Comparison of ENCODE assay signal across 20 cellular contexts in the genomic region with DNA sequence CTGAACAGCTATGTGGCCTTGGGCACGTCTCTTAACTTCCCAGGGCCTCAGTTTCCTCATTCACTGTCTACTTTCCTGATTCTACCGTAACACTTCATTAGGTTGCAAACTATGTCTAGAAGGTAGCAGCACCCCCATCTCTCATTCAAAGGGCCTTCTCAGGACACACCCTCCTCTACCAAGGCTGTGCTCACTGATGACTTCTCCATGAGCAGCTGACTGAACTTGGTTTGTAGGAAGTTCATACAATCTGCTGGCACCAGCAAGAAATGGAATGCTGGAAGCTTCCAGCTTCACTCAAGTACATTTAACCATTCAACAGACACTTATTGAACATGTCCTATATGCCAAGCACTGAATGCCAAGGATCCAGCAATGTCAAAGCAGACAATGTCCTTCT.
DNase-seq lines count a peak whose midpoint lies in the region; ATAC-seq, FAIRE-seq and TF ChIP-seq lines count a peak whose summit lies in the region.
"Had no signal": no experiment of that assay in that cellular context is flagged by ENCODE, and none has a peak within 500 bp of the region (broad histone marks: within the 10 kb centered on the region; RNA-seq: fewer than 3 reads in every experiment).

No MANE protein-coding gene starts in this region.

- RAD21 ChIA-PET in HCT116 (lab: Charles Lee; ENCODE audit: low non-redundant PET in 1 of 2, low total read pairs in 2 of 2, uncharacterized antibody in 2 of 2, unreplicated experiment in 2 of 2): no interaction called here

- H3K27ac Mint-ChIP-seq in astrocyte (ENCODE audit: unreplicated experiment): peak overlapping the region; percentile 94
- H3K27ac Mint-ChIP-seq: activated CD4-positive, alpha-beta memory T cell treated with anti-CD3 and anti-CD28 coated beads, Interleukin-2, amount 10 ng/mL, durations not matched to agents 7 days and 5 days; activated naive CD4-positive, alpha-beta T cell treated with anti-CD3 and anti-CD28 coated beads, Interleukin-2, amount 50 U/mL, for 24 hours; CD8-positive, alpha-beta T cell; stimulated activated naive B cell treated with anti-CD40 and anti-IgM and Interleukin-4, amounts not matched to agents 10 μg/mL and 1 μg/mL and 100 μg/mL, for 72 hours had no signal

- H3K79me2 ChIP-seq in HCT116 (ENCODE audit: insufficient read depth, low read length): no peaks in the 10 kb centered on the region
- no peaks in the 10 kb centered on the region for H3K79me2 ChIP-seq in astrocyte (ENCODE audit: insufficient read depth, low read length)
- H3K79me2 ChIP-seq in keratinocyte (ENCODE audit: control insufficient read depth, insufficient read depth, low read length): no peaks in the 10 kb centered on the region

- H4K20me1 ChIP-seq in HCT116 (ENCODE audit: insufficient read depth): no peaks in the 10 kb centered on the region
- H4K20me1 ChIP-seq in astrocyte (ENCODE audit: insufficient read depth, low read length): no peaks in the 10 kb centered on the region
- H4K20me1 ChIP-seq in keratinocyte (ENCODE audit: control insufficient read depth, extremely low read depth, insufficient read depth, low read length): no peaks in the 10 kb centered on the region

- DNase-seq in A549 (ENCODE audit: low read depth in 1 of 2, low spot score in 1 of 2) (no peak), HCT116 (ENCODE audit: low read depth, low spot score) (no peak), astrocyte (ENCODE audit: low read depth) (no peak), keratinocyte (ENCODE audit: low read depth, low spot score) (no peak), activated gamma-delta T cell treated with Interleukin-2 at 50 U/mL for 16 hours (no peak), adrenal gland (no peak), T1000 (lab: John Stamatoyannopoulos, UW) (no peak)
- DNase-seq: activated CD4-positive, alpha-beta memory T cell treated with anti-CD3 and anti-CD28 coated beads, Interleukin-2, amount 10 ng/mL, durations not matched to agents 7 days and 5 days; activated T-cell treated with anti-CD3 and anti-CD28 coated beads, Interleukin-2, amount 50 U/mL, for 4 hours; CD8-positive, alpha-beta T cell; mesendoderm; NCI-H1417 treated with DMSO at 0.1 percent for 48 hours; NCI-H2171; NCI-H774; stimulated activated CD4-positive, alpha-beta T cell treated with anti-CD3 and anti-CD28 coated beads, Interleukin-15, amount 100 ng/mL, for 24 hours; stimulated activated naive B cell treated with anti-CD40 and anti-IgM and Interleukin-4, amounts not matched to agents 10 μg/mL and 1 μg/mL and 100 μg/mL, for 72 hours; upper lobe of left lung had no signal

- intact Hi-C loops in HCT116 (cut with micrococcal nuclease): no loop called here
- intact Hi-C loops in adrenal gland (cut with DNase I): no loop called here

- H2AFZ ChIP-seq in HCT116 (ENCODE audit: low read depth, low read length, poor library complexity, severe bottlenecking): peak overlapping the region; percentile 13
- H2AFZ ChIP-seq in astrocyte (ENCODE audit: low read depth, low read length): no peak overlapping the region
- H2AFZ ChIP-seq in keratinocyte (ENCODE audit: control insufficient read depth, low read length): no peak overlapping the region

- TF ChIP-seq POLR2A in A549 (IDR thresholded peaks at IDR 0.05; ENCODE audit: low read length) (no peak), HCT116 (IDR thresholded peaks at IDR 0.05; ENCODE audit: borderline replicate concordance, extremely low read depth, insufficient read depth, insufficient read length) (no peak), adrenal gland (IDR thresholded peaks at IDR 0.05) (no peak)

- H3K4me1 ChIP-seq in A549 (peaks cover 33% of the 10 kb centered on the region), HCT116 (ENCODE audit: control insufficient read depth in 1 of 2, insufficient read depth in 2 of 2, low read length in 2 of 2) (peaks cover 11 to 16% of the 10 kb centered on the region in 2 experiments), astrocyte (ENCODE audit: insufficient read depth, low read length) (peaks cover 33% of the 10 kb centered on the region), keratinocyte (ENCODE audit: control insufficient read depth, extremely low read depth, insufficient read depth, low read length) (peaks cover 6% of the 10 kb centered on the region), adrenal gland (replicated peaks in 1 of 2) (peaks cover 0 to 9% of the 10 kb centered on the region in 2 donors)
- H3K4me1 ChIP-seq: upper lobe of left lung had no signal

- dilution Hi-C loops in keratinocyte (cut with MboI; ENCODE audit: extremely low pct_ligation_motif_present, low sequenced_read_pairs): no loop called here

- H3K27ac ChIP-seq in A549: peak overlapping the region; percentile 33 to 77; a peak in 4 of 6 replicates
- no peak overlapping the region for H3K27ac ChIP-seq in HCT116 (ENCODE audit: low read depth, low read length)
- peak overlapping the region; percentile 99 for H3K27ac ChIP-seq in astrocyte (ENCODE audit: low read depth, low read length)
- H3K27ac ChIP-seq in keratinocyte (ENCODE audit: control insufficient read depth, insufficient read depth, low read length): no peak overlapping the region
- H3K27ac ChIP-seq in adrenal gland: no peak overlapping the region
- H3K27ac ChIP-seq: upper lobe of left lung had no signal

- no peaks in the 10 kb centered on the region for H3K9me2 ChIP-seq in HCT116 (ENCODE audit: insufficient read depth)

- POLR2A ChIA-PET in A549 (lab: Yijun Ruan, JAX): no interaction called here
- POLR2A ChIA-PET in HCT116 (lab: Charles Lee): no interaction called here

- 85% methylated on average over 2 of the region's 2 CpGs for WGBS in A549 (ENCODE audit: missing lambda C conversion rate)
- 89 to 98% (median 93%) methylated on average over 2 of the region's 2 CpGs for WGBS in adrenal gland, 4 donors

- H3K4me3 Mint-ChIP-seq in astrocyte (ENCODE audit: unreplicated experiment): no peak overlapping the region
- H3K4me3 Mint-ChIP-seq: activated CD4-positive, alpha-beta memory T cell treated with anti-CD3 and anti-CD28 coated beads, Interleukin-2, amount 10 ng/mL, durations not matched to agents 7 days and 5 days; activated naive CD4-positive, alpha-beta T cell treated with anti-CD3 and anti-CD28 coated beads, Interleukin-2, amount 50 U/mL, for 24 hours; activated T-cell treated with anti-CD3 and anti-CD28 coated beads, Interleukin-2, amount 50 U/mL, for 4 hours; CD8-positive, alpha-beta T cell; stimulated activated naive B cell treated with anti-CD40 and anti-IgM and Interleukin-4, amounts not matched to agents 10 μg/mL and 1 μg/mL and 100 μg/mL, for 72 hours had no signal

- H3K4me2 ChIP-seq in A549 (peak overlapping the region; percentile 35; the same call in 1 of the 3 replicates), HCT116 (ENCODE audit: low read length) (peak overlapping the region; percentile 58; the same call in 1 of the 2 replicates), astrocyte (ENCODE audit: low read length) (peak overlapping the region; percentile 64), keratinocyte (ENCODE audit: control insufficient read depth, extremely low read depth, insufficient read depth, low read depth, low read length) (no peak overlapping the region)

- no peaks in the 10 kb centered on the region for H3K27me3 Mint-ChIP-seq in astrocyte (ENCODE audit: low read depth, unreplicated experiment)
- H3K27me3 Mint-ChIP-seq: activated CD4-positive, alpha-beta memory T cell treated with anti-CD3 and anti-CD28 coated beads, Interleukin-2, amount 10 ng/mL, durations not matched to agents 7 days and 5 days had no signal

- no peak for ATAC-seq in A549
- peak; percentile 38; the same call in 1 of the 2 replicates for ATAC-seq in HCT116
- no peak for ATAC-seq in GM19023 (IDR thresholded peaks at IDR 0.05; ENCODE audit: unreplicated experiment)
- ATAC-seq: activated T-cell treated with anti-CD3 and anti-CD28 coated beads, Interleukin-2, amount 50 U/mL, for 4 hours; CD8-positive, alpha-beta T cell had no signal

- FAIRE-seq in A549 (lab: Jason Lieb, UNC): no peak
- FAIRE-seq in astrocyte (lab: Jason Lieb, UNC): peak; percentile 65
- peak; percentile 26 for FAIRE-seq in keratinocyte (lab: Jason Lieb, UNC)
- FAIRE-seq: islet of Langerhans had no signal

- H3K9ac ChIP-seq in HCT116 (ENCODE audit: low read length): no peak overlapping the region
- H3K9ac ChIP-seq in astrocyte (ENCODE audit: low read length): peak overlapping the region; percentile 73
- H3K9ac ChIP-seq in keratinocyte (ENCODE audit: control insufficient read depth, extremely low read depth, insufficient read depth, low read length): no peak overlapping the region

- no peak for TF ChIP-seq RAD21 in A549 (conservative IDR thresholded peaks at IDR 0.05 in 1 of 2, IDR thresholded peaks at IDR 0.05 in 1 of 2)
- no peak for TF ChIP-seq RAD21 in HCT116 (IDR thresholded peaks at IDR 0.05; ENCODE audit: low read depth)

- H3K4me3 ChIP-seq in A549: no peak overlapping the region
- H3K4me3 ChIP-seq in HCT116 (replicated peaks in 1 of 2; ENCODE audit: low read depth in 1 of 2, low read length in 2 of 2): no peak overlapping the region
- no peak overlapping the region for H3K4me3 ChIP-seq in astrocyte (ENCODE audit: insufficient read depth, low read depth, low read length)
- no peak overlapping the region for H3K4me3 ChIP-seq in keratinocyte (ENCODE audit: control insufficient read depth in 2 of 3, extremely low read depth in 1 of 3, insufficient read depth in 2 of 3, low read depth in 1 of 3, low read length in 3 of 3)
- H3K4me3 ChIP-seq in adrenal gland: no peak overlapping the region
- H3K4me3 ChIP-seq: upper lobe of left lung had no signal

- no TSS peak for BruUV-seq in HCT116 (replicated peaks; lab: Mats Ljungman, UMichigan)

- H3K4me1 Mint-ChIP-seq in astrocyte (ENCODE audit: low read depth, unreplicated experiment): peaks cover 44% of the 10 kb centered on the region
- H3K4me1 Mint-ChIP-seq: activated CD4-positive, alpha-beta memory T cell treated with anti-CD3 and anti-CD28 coated beads, Interleukin-2, amount 10 ng/mL, durations not matched to agents 7 days and 5 days; activated naive CD4-positive, alpha-beta T cell treated with anti-CD3 and anti-CD28 coated beads, Interleukin-2, amount 50 U/mL, for 24 hours had no signal

- H3K27me3 ChIP-seq in HCT116 (ENCODE audit: insufficient read depth, low read length): no peaks in the 10 kb centered on the region
- no peaks in the 10 kb centered on the region for H3K27me3 ChIP-seq in astrocyte (ENCODE audit: insufficient read depth, low read length)
- no peaks in the 10 kb centered on the region for H3K27me3 ChIP-seq in keratinocyte (ENCODE audit: control insufficient read depth, extremely low read depth, insufficient read depth, low read length)
- no peaks in the 10 kb centered on the region for H3K27me3 ChIP-seq in adrenal gland
- H3K27me3 ChIP-seq: upper lobe of left lung had no signal

- H3K9me1 ChIP-seq in keratinocyte (ENCODE audit: control insufficient read depth, extremely low read depth, insufficient read depth, low read length): no peaks in the 10 kb centered on the region

- CTCF ChIA-PET in A549 (lab: Yijun Ruan, JAX) (no interaction called here), HCT116 (lab: Charles Lee) (no interaction called here)

- H3K36me3 Mint-ChIP-seq in astrocyte (ENCODE audit: low read depth, unreplicated experiment): peaks cover 2% of the 10 kb centered on the region
- H3K36me3 Mint-ChIP-seq: activated naive CD4-positive, alpha-beta T cell treated with anti-CD3 and anti-CD28 coated beads, Interleukin-2, amount 50 U/mL, for 24 hours; CD8-positive, alpha-beta T cell had no signal

- peaks cover 12% of the 10 kb centered on the region for H3K9me3 Mint-ChIP-seq in astrocyte (ENCODE audit: unreplicated experiment)

- H3K9me3 ChIP-seq in A549 (peaks cover 15% of the 10 kb centered on the region; the same call in 2 of the 3 replicates), HCT116 (ENCODE audit: control insufficient read depth in 1 of 2, insufficient read depth in 1 of 2, low read depth in 1 of 2, low read length in 2 of 2) (no peaks in the 10 kb centered on the region), astrocyte (ENCODE audit: insufficient read depth, low read depth, low read length) (no peaks in the 10 kb centered on the region), keratinocyte (ENCODE audit: control insufficient read depth, low read depth, low read length) (no peaks in the 10 kb centered on the region), adrenal gland (replicated peaks in 1 of 3) (peaks cover 0 to 6% (median 0%) of the 10 kb centered on the region in 3 donors)

- no peak for TF ChIP-seq EP300 in A549 (IDR thresholded peaks at IDR 0.05)

- H3K36me3 ChIP-seq in HCT116 (ENCODE audit: control insufficient read depth in 1 of 2, insufficient read depth in 2 of 2, low read length in 2 of 2) (no peaks in the 10 kb centered on the region), astrocyte (ENCODE audit: insufficient read depth, low read length) (no peaks in the 10 kb centered on the region), keratinocyte (ENCODE audit: control insufficient read depth in 2 of 2, extremely low read depth in 1 of 2, insufficient read depth in 2 of 2, low read length in 2 of 2) (no peaks in the 10 kb centered on the region), adrenal gland (replicated peaks in 1 of 2) (no peaks in the 10 kb centered on the region)
- H3K36me3 ChIP-seq: upper lobe of left lung had no signal

- TF ChIP-seq CTCF in A549 (IDR thresholded peaks at IDR 0.05): no peak
- no peak for TF ChIP-seq CTCF in HCT116 (IDR thresholded peaks at IDR 0.05 in 2 of 3, conservative IDR thresholded peaks at IDR 0.05 in 1 of 3; ENCODE audit: borderline replicate concordance in 1 of 3, insufficient read depth in 1 of 3, low read depth in 2 of 3, low read length in 2 of 3)
- no peak for TF ChIP-seq CTCF in astrocyte (IDR thresholded peaks at IDR 0.05; ENCODE audit: insufficient read depth, low read depth, low read length)
- no peak for TF ChIP-seq CTCF in keratinocyte (optimal IDR thresholded peaks at IDR 0.05 in 1 of 3, IDR thresholded peaks at IDR 0.05 in 1 of 3, conservative IDR thresholded peaks at IDR 0.05 in 1 of 3; ENCODE audit: extremely low read depth in 1 of 3, insufficient read depth in 2 of 3, low read length in 3 of 3)
- no peak for TF ChIP-seq CTCF in adrenal gland (IDR thresholded peaks at IDR 0.05)

Comparison
In these comparisons a context has a peak if more than half of its experiments do, and no peak if none do; other contexts are left out.
1. H3K27ac ChIP-seq: peak in A549 (2 of 2) and astrocyte (single experiment); none in HCT116 (single experiment), keratinocyte (single experiment) and adrenal gland (0 of 5).